Comparison of ENCODE assay signal across 8 cellular contexts in the genomic region with DNA sequence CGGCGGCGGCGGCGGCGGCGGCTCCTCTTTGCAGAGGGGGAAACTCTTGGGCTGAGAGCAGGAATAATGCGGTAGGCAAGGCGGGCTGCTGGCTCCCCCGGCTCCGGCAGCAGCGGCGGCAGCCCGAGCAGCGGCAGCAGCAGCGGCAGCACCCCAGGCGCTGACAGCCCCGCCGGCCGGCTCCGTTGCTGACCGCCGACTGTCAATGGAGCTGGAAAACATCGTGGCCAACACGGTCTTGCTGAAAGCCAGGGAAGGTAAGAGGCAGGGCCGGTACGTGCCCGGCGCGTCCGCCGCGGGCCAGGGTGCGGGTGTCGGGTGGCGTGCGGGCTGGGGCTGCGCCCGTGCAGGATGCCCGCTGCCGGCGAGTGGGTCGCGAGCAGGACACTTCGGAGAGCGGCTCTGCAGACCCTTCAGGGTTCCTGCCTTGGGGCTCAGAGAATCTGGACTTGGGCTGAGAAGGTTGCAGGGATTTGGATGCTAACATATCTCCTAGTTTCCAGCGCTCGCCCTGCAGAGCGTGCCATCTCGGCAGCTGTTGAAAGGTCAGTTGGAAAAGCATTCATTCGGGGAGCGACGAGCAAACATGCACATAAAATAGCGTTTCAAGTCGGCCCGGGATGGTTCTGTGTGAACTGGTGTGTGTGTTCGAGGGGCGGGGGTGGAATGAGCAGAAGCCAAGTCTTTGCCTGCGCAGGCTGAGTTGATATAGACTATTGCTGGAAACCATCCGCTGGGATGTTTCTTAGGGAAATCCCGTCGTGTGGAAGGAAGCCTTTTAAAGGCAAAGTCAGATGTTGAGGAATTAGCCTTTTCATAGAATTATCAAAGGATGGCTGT. TPM values are rescaled to one million over a fixed set of nuclear protein-coding genes. Genes with fewer than 3 reads are reported as not detected.
DNase-seq lines count a peak whose midpoint lies in the region; ATAC-seq and TF ChIP-seq lines count a peak whose summit lies in the region.

No MANE protein-coding gene starts in this region.

- H3K4ac ChIP-seq in trophoblast cell (ENCODE audit: low read depth, low read length) = no peak overlapping the region

- POLR2A ChIA-PET in RWPE1 (lab: Yijun Ruan, JAX; ENCODE audit: low non-redundant PET) = interaction anchor here (0.9 to 1.0 kb wide), 3 partner anchors 64 to 210 kb away, joined by 3 to 4 read pairs (median 3); no protein-coding TSS in a partner anchor

- H2BK5ac ChIP-seq in trophoblast cell (ENCODE audit: low read depth, low read length, poor library complexity) = no peak overlapping the region

- no peak overlapping the region for H4K91ac ChIP-seq in trophoblast cell (ENCODE audit: low read depth, low read length)

- peak overlapping the region; percentile 87 for H3K4me2 ChIP-seq in trophoblast cell (ENCODE audit: low read length)

- H3K27ac ChIP-seq in RWPE1 (peak overlapping the region; percentile 91), left ventricle myocardium inferior (replicated peaks) (peak overlapping the region; percentile 97), trophoblast cell (ENCODE audit: low read depth, low read length) (no peak overlapping the region)

- no peak overlapping the region for H2BK120ac ChIP-seq in trophoblast cell (ENCODE audit: insufficient read depth, low read length, poor library complexity)

- CTCF ChIA-PET in RWPE1 (lab: Yijun Ruan, JAX) = interaction anchor here (0.7 to 2.1 kb wide), 13 partner anchors 10 to 336 kb away, joined by 3 to 27 read pairs (median 5); no protein-coding TSS in a partner anchor

- no peak overlapping the region for H4K12ac ChIP-seq in trophoblast cell (ENCODE audit: low read depth, low read length)

- H3K4me1 ChIP-seq in left ventricle myocardium inferior (peaks cover 70% of the 10 kb centered on the region), trophoblast cell (ENCODE audit: control insufficient read depth in 1 of 2, insufficient read depth in 2 of 2, low read length in 2 of 2) (peaks cover 8 to 11% of the 10 kb centered on the region in 2 experiments)

- H2AK5ac ChIP-seq in trophoblast cell (ENCODE audit: low read length) = no peak overlapping the region

- peak overlapping the region; percentile 75 for H2AFZ ChIP-seq in trophoblast cell (ENCODE audit: insufficient read depth, low read length, poor library complexity)

- intact Hi-C loops in left ventricle myocardium inferior (cut with micrococcal nuclease) = no loop called here

- no peak overlapping the region for H3K23ac ChIP-seq in trophoblast cell (ENCODE audit: low read length)

- no CpG with 5 or more reads among the region's 62 CpGs for WGBS in trophoblast cell (ENCODE audit: extremely low coverage, insufficient coverage, insufficient read length)

- H3K27me3 ChIP-seq in left ventricle myocardium inferior (ENCODE audit: low read depth) = no peaks in the 10 kb centered on the region
- no peaks in the 10 kb centered on the region for H3K27me3 ChIP-seq in trophoblast cell (ENCODE audit: insufficient read depth, low read length)

- H3K4me3 ChIP-seq in left ventricle myocardium inferior = peak overlapping the region; percentile 97
- peak overlapping the region; percentile 77 for H3K4me3 ChIP-seq in trophoblast cell (ENCODE audit: low read depth, low read length)

- H3K9ac ChIP-seq in trophoblast cell (ENCODE audit: low read length) = peak overlapping the region; percentile 44

- no peak overlapping the region for H4K8ac ChIP-seq in trophoblast cell (ENCODE audit: low read depth, low read length)

- TF ChIP-seq CTCF in RWPE1 (conservative IDR thresholded peaks at IDR 0.05; ENCODE audit: low read depth) (no peak), left ventricle myocardium inferior (IDR thresholded peaks at IDR 0.05; ENCODE audit: borderline replicate concordance) (no peak)

- peaks cover 5% of the 10 kb centered on the region for H3K79me1 ChIP-seq in trophoblast cell (ENCODE audit: low read length)

- peak; percentile 11 for DNase-seq in NCI-H1105 treated with DMSO at 0.1 percent for 48 hours (lab: John Stamatoyannopoulos, UW)
- DNase-seq in NCI-H1105 (lab: John Stamatoyannopoulos, UW) = no peak
- peak; percentile 38 for DNase-seq in RWPE1 (ENCODE audit: low spot score)
- peak in 51 of 58 donors; percentile 6 to 80 (median 49) for DNase-seq in anterior cingulate cortex (lab: John Stamatoyannopoulos, UW)
- peak; percentile 47 for DNase-seq in left ventricle myocardium inferior
- DNase-seq in trophoblast cell = peak; percentile 57 to 70
- no peak for DNase-seq in DMS153 (lab: John Stamatoyannopoulos, UW)

- H3K14ac ChIP-seq in trophoblast cell (ENCODE audit: low read length) = no peak overlapping the region

- peak; percentile 4 for ATAC-seq in HG03108 (IDR thresholded peaks at IDR 0.05; ENCODE audit: unreplicated experiment)

- no peak overlapping the region for H2BK12ac ChIP-seq in trophoblast cell (ENCODE audit: low read length)

- no peak overlapping the region for H3K18ac ChIP-seq in trophoblast cell (ENCODE audit: low read length)

- peaks cover 6% of the 10 kb centered on the region for H3K36me3 ChIP-seq in left ventricle myocardium inferior
- H3K36me3 ChIP-seq in trophoblast cell (ENCODE audit: control insufficient read depth in 1 of 2, insufficient read depth in 2 of 2, low read length in 2 of 2) = no peaks in the 10 kb centered on the region

- H3K79me2 ChIP-seq in trophoblast cell (ENCODE audit: control insufficient read depth, insufficient read depth, low read length, poor library complexity) = peaks cover 3% of the 10 kb centered on the region

- H3K9me3 ChIP-seq in left ventricle myocardium inferior (replicated peaks) (no peaks in the 10 kb centered on the region), trophoblast cell (ENCODE audit: insufficient read depth, low read depth, low read length) (no peaks in the 10 kb centered on the region)

RNA-seq across cellular contexts. Expression of a gene that starts 0.6 kb away (rescaled TPM):
- total RNA-seq in left ventricle myocardium inferior = 52.8 TPM
- polyA plus RNA-seq in trophoblast cell (2013) = 1.4 and 1.5 TPM in 2 replicates

RNA-seq across cellular contexts. Expression of a gene that starts 29.3 kb away (rescaled TPM):
- 301 TPM for total RNA-seq in left ventricle myocardium inferior
- 67.4 and 69.3 TPM in 2 replicates for polyA plus RNA-seq in trophoblast cell (2013)

RNA-seq across cellular contexts. Expression of a gene that starts 42.4 kb away (rescaled TPM):
- total RNA-seq in left ventricle myocardium inferior = 52.7 TPM
- 17.6 and 19.1 TPM in 2 replicates for polyA plus RNA-seq in trophoblast cell (2013)

Comparison
In these comparisons a context has a peak if more than half of its experiments do, and no peak if none do; other contexts are left out.
1. DNase-seq: peak in NCI-H1105 treated with DMSO at 0.1 percent for 48 hours (single experiment), RWPE1 (single experiment), anterior cingulate cortex (51 of 58), left ventricle myocardium inferior (single experiment) and trophoblast cell (2 of 2); none in NCI-H1105 (single experiment) and DMS153 (single experiment).